In the genomic region with DNA sequence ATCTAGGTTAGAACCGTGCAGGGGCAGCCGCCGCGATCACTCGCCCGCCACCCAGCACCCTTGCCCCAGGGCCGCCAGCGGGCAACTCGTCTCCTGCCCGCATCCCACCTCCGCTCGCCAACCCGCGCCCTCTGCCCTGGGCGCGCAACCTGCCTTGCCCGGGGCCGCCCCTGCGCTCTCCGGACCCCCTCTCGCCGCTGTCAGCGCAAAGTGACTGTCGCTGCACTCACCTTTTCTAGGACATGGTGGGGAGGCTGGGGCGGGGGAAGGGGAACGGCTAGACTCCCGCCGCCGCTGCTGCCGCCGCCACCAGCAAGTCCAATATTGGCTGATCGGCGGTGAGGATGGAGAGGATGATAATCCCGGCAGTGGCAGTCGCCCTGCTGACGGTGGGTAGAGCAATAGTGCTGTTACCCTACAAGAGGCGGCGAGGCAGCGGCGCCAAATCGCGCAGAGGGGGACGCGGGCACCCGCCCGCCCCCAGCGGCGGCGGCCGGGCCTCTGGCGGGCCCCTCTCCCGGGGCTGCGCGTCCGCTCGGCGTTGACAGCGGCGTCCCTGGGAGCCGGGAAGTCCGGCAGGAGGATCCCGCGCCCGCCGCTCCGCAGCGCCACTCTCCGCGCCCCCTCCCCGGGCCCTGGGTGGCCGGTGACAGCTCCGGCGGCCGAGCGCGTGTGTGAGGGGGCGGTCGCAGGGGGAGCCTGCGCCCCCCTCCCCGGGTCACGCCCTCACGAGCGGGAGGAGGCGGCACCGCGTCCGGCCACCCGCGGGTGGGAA, we compare ENCODE assay signal across 8 cellular contexts. TPM values are rescaled to one million over a fixed set of nuclear protein-coding genes. Genes with fewer than 3 reads are reported as not detected.
DNase-seq lines count a peak whose midpoint lies in the region; ATAC-seq and TF ChIP-seq lines count a peak whose summit lies in the region.

No MANE protein-coding gene starts in this region.

- H3K4me3 Mint-ChIP-seq in glutamatergic neuron (ENCODE audit: unreplicated experiment), result peak overlapping the region; percentile 79

- H3K4me1 ChIP-seq in tibial nerve, result peaks cover 0 to 40% (median 9%) of the 10 kb centered on the region in 4 donors

- no peak for ATAC-seq in omental fat pad (ENCODE audit: low FRiP score)

- no peaks in the 10 kb centered on the region for H3K9me3 ChIP-seq in tibial nerve

- peaks cover 5% of the 10 kb centered on the region for H3K9me3 Mint-ChIP-seq in glutamatergic neuron (ENCODE audit: unreplicated experiment)

- peak overlapping the region; percentile 86 to 96 (median 90) for H3K4me3 ChIP-seq in tibial nerve

- peak; percentile 4 for DNase-seq in LHCN-M2 (ENCODE audit: low read depth)
- peak; percentile 44 for DNase-seq in activated effector memory CD4-positive, alpha-beta T cell treated with Interleukin-2 at 50 U/mL for 16 hours
- DNase-seq in glutamatergic neuron, result peak; percentile 59
- peak; percentile 23 for DNase-seq in omental fat pad (ENCODE audit: low spot score)
- no peak for DNase-seq in tibial nerve (ENCODE audit: low spot score in 2 of 2)
- no peak for DNase-seq in GDM1 (lab: John Stamatoyannopoulos, UW)
- no peak for DNase-seq in amniotic stem cell (lab: John Stamatoyannopoulos, UW)

- no peaks in the 10 kb centered on the region for H3K36me3 Mint-ChIP-seq in glutamatergic neuron (ENCODE audit: unreplicated experiment)

- H3K27me3 Mint-ChIP-seq in glutamatergic neuron (ENCODE audit: unreplicated experiment), result peaks cover 12% of the 10 kb centered on the region

- WGBS in tibial nerve, 2 donors, result 1% methylated on average over 49 of the region's 89 CpGs

- H3K27ac Mint-ChIP-seq in glutamatergic neuron (ENCODE audit: unreplicated experiment), result no peak overlapping the region

- peak overlapping the region; percentile 19; the same call in 1 of the 2 replicates for H3K27ac ChIP-seq in C4-2B
- peak overlapping the region; percentile 68 to 96 (median 93) for H3K27ac ChIP-seq in tibial nerve

- no peaks in the 10 kb centered on the region for H3K36me3 ChIP-seq in tibial nerve

- peak; percentile 21; the same call in 1 of the 2 replicates for TF ChIP-seq CTCF in C4-2B (conservative IDR thresholded peaks at IDR 0.05)
- TF ChIP-seq CTCF in glutamatergic neuron (IDR thresholded peaks at IDR 0.05; ENCODE audit: partially characterized antibody, unreplicated experiment), result no peak
- no peak for TF ChIP-seq CTCF in omental fat pad (IDR thresholded peaks at IDR 0.05)
- peak in 4 of 5 experiments; percentile 4 to 24 (median 10) for TF ChIP-seq CTCF in tibial nerve (IDR thresholded peaks at IDR 0.05)

- TF ChIP-seq POLR2A in tibial nerve (IDR thresholded peaks at IDR 0.05), result no peak

- no peaks in the 10 kb centered on the region for H3K27me3 ChIP-seq in tibial nerve

- no peak for TF ChIP-seq EP300 in tibial nerve (IDR thresholded peaks at IDR 0.05)

- H3K4me1 Mint-ChIP-seq in glutamatergic neuron (ENCODE audit: low read depth, unreplicated experiment), result peaks cover 3% of the 10 kb centered on the region

RNA-seq across cellular contexts. Expression of gene NR3C2, which starts 2.3 kb away (rescaled TPM):
- total RNA-seq in LHCN-M2 (2014; rRNA removed) (0.45 and 2.1 TPM in 2 replicates), glutamatergic neuron (ENCODE audit: unreplicated experiment) (0.29 TPM), omental fat pad (10 to 100 TPM in 3 of 4 donors, 1 to 10 TPM in 1; 7.4 to 28.1 (median 12.1) TPM), tibial nerve (10 to 100 TPM; 13.1 to 24.1 (median 14.6) TPM)
- 1.6 TPM for polyA plus RNA-seq in LHCN-M2 (2012)

Comparison
In these comparisons a context has a peak if more than half of its experiments do, and no peak if none do; other contexts are left out.
1. CTCF ChIP-seq: peak in C4-2B (single experiment) and tibial nerve (4 of 5); none in glutamatergic neuron (single experiment) and omental fat pad (0 of 3).
2. DNase-seq: peak in LHCN-M2 (single experiment), activated effector memory CD4-positive, alpha-beta T cell treated with Interleukin-2 at 50 U/mL for 16 hours (single experiment), glutamatergic neuron (single experiment) and omental fat pad (single experiment); none in tibial nerve (0 of 2), GDM1 (single experiment) and amniotic stem cell (single experiment).